8 cellular contexts compared by ENCODE assay signal in the genomic region with DNA sequence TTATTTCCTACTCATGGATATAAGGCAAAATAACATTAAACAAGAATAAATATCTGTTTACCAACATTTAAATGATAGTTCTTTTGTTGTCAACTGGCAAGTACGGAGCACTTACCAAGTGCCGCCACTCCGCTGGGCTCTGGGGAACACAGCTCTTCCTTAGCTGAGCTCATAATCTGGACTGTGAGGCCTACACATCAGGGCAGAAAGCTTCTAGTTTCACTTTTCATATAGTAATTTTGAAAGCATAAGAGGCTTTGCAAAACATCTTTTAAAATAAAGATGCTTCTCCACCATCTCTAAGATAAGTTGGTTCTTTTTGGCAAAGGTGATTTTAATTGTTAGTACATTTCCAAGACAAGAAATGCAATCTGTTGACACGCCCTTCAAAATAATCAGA.
A peak's percentile ranks its signal among the peaks of the same experiment; 100 is the strongest.
DNase-seq lines count a peak whose midpoint lies in the region; ATAC-seq and TF ChIP-seq lines count a peak whose summit lies in the region.

No MANE protein-coding gene starts in this region.

- no peaks in the 10 kb centered on the region for H3K27me3 ChIP-seq in SU-DHL-6 (ENCODE audit: low read length)

- H3K4me3 Mint-ChIP-seq in memory B cell = peak overlapping the region; percentile 76

- H3K27me3 Mint-ChIP-seq in memory B cell = no peaks in the 10 kb centered on the region

- H3K9me3 Mint-ChIP-seq in memory B cell = peaks cover 1% of the 10 kb centered on the region

- H3K36me3 ChIP-seq in SU-DHL-6 (ENCODE audit: low read length) = no peaks in the 10 kb centered on the region

- peak overlapping the region; percentile 91 for H2AFZ ChIP-seq in SU-DHL-6 (ENCODE audit: low read depth, low read length, severe bottlenecking)

- H3K27ac ChIP-seq in SU-DHL-6 (ENCODE audit: low read depth, low read length) = peak overlapping the region; percentile 83

- peak overlapping the region; percentile 99 for H3K27ac Mint-ChIP-seq in memory B cell

- H3K9me2 ChIP-seq in SU-DHL-6 (replicated peaks; ENCODE audit: insufficient read depth, low read length) = no peaks in the 10 kb centered on the region

- H4K20me1 ChIP-seq in SU-DHL-6 (ENCODE audit: low read depth, low read length) = no peaks in the 10 kb centered on the region

- H3K4me2 ChIP-seq in SU-DHL-6 (ENCODE audit: low read depth, low read length, poor library complexity, severe bottlenecking) = peak overlapping the region; percentile 96

- peaks cover 25% of the 10 kb centered on the region for H3F3A ChIP-seq in SU-DHL-6 (ENCODE audit: insufficient read depth)

- H3K79me2 ChIP-seq in SU-DHL-6 (ENCODE audit: insufficient read depth, low read length) = no peaks in the 10 kb centered on the region

- no peaks in the 10 kb centered on the region for H3K9me3 ChIP-seq in SU-DHL-6 (ENCODE audit: insufficient read depth, low read length)

- peaks cover 1% of the 10 kb centered on the region for H3K36me3 Mint-ChIP-seq in memory B cell

- DNase-seq in cardiac fibroblast (ENCODE audit: low read depth in 2 of 2) = peak; percentile 69 to 77
- DNase-seq in memory B cell (ENCODE audit: low spot score in 2 of 2) = peak; percentile 25 to 29
- DNase-seq in superior temporal gyrus (ENCODE audit: extremely low spot score) = peak; percentile 74
- DNase-seq in cerebellar nuclear complex (lab: John Stamatoyannopoulos, UW) = no peak
- DNase-seq in NCI-H187 treated with DMSO at 0.1 percent for 48 hours (lab: John Stamatoyannopoulos, UW) = no peak

- H3K9ac ChIP-seq in SU-DHL-6 (ENCODE audit: low read length) = peak overlapping the region; percentile 40

- peak overlapping the region; percentile 47 for H3K4me3 ChIP-seq in SU-DHL-6 (ENCODE audit: insufficient read depth, low read length, poor library complexity, severe bottlenecking)
- H3K4me3 ChIP-seq in cardiac fibroblast (replicated peaks in 1 of 2; ENCODE audit: low read depth in 2 of 2, low read length in 2 of 2) = no peak overlapping the region

- ATAC-seq in GM18511 (IDR thresholded peaks at IDR 0.05; ENCODE audit: unreplicated experiment) (peak; percentile 73), HG02642 (IDR thresholded peaks at IDR 0.05; ENCODE audit: poor library complexity, unreplicated experiment) (peak; percentile 67), memory B cell (ENCODE audit: low read depth) (peak; percentile 64)

- TF ChIP-seq CTCF in SU-DHL-6 (IDR thresholded peaks at IDR 0.05; ENCODE audit: insufficient read depth, low read length, poor library complexity, severe bottlenecking) (no peak), cardiac fibroblast (IDR thresholded peaks at IDR 0.05; ENCODE audit: low read depth, low read length) (no peak)

- peaks cover 37% of the 10 kb centered on the region for H3K4me1 Mint-ChIP-seq in memory B cell

Comparison
In these comparisons a context has a peak if more than half of its experiments do, and no peak if none do; other contexts are left out.
1. DNase-seq: peak in cardiac fibroblast (2 of 2), memory B cell (2 of 2) and superior temporal gyrus (single experiment); none in cerebellar nuclear complex (0 of 2) and NCI-H187 treated with DMSO at 0.1 percent for 48 hours (single experiment).
2. Peak in every context shown above with its lines, with median percentiles within 50 percentile points of each other: ATAC-seq.